ENCODE assay signal across 1 cellular context in genomic region chr9:113624721-113625120, GRCh38.
TF ChIP-seq lines count a peak whose summit lies in the region.

No MANE protein-coding gene starts in this region.

TF ChIP-seq in IMR-90, 13 proteins besides CTCF, POLR2A, EP300 and RAD21 (continued from another document):
- TF ChIP-seq MAFK (IDR thresholded peaks at IDR 0.05; ENCODE audit: low read depth, low read length) (no peak), CEBPB (IDR thresholded peaks at IDR 0.05; ENCODE audit: low read depth, low read length) (no peak), CHD1 (IDR thresholded peaks at IDR 0.05; ENCODE audit: low read depth, low read length) (no peak), RCOR1 (IDR thresholded peaks at IDR 0.05; ENCODE audit: insufficient replicate concordance, low read length) (no peak)
TF ChIP-seq in IMR-90: peak in this region for 0.
